32 cellular contexts compared by ENCODE assay signal in the genomic region with DNA sequence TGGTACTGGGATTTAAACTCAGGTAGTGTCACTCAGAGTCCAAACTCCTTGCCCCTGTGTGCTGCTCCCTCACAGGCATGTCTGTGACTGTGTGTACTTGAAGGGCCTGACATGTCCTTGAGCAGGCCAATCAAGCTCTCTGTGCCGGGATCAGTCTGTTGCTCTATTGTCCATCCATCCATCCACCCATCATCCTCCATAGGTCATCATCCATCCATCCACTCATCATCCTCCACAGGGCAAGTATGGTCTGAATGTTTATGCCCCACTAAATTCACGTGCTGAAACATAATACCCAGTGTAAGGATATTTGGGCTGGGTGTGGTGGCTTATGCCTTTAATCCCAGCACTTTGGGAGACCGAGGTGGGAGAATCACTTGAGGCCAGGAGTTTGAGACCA. TPM values are rescaled to one million over a fixed set of nuclear protein-coding genes. Genes with fewer than 3 reads are reported as not detected.
"Had no signal": no experiment of that assay in that cellular context is flagged by ENCODE, and none has a peak within 500 bp of the region (broad histone marks: within the 10 kb centered on the region; RNA-seq: fewer than 3 reads in every experiment).

No MANE protein-coding gene starts in this region.

- H3K4me3 Mint-ChIP-seq: activated CD4-positive, alpha-beta memory T cell treated with anti-CD3 and anti-CD28 coated beads, Interleukin-2, amount 10 ng/mL, durations not matched to agents 7 days and 5 days; activated CD4-positive, alpha-beta T cell treated with anti-CD3 and anti-CD28 coated beads, Interleukin-2, amount 10 ng/mL, durations not matched to agents 7 days and 5 days; activated naive CD4-positive, alpha-beta T cell treated with anti-CD3 and anti-CD28 coated beads, Interleukin-2, amount 10 ng/mL, durations not matched to agents 7 days and 5 days; activated naive CD8-positive, alpha-beta T cell treated with anti-CD3 and anti-CD28 coated beads, Interleukin-2, amount 10 ng/mL, durations not matched to agents 7 days and 5 days; activated T-cell treated with anti-CD3 and anti-CD28 coated beads, Interleukin-2, amount 50 U/mL, for 24 hours; activated T-cell treated with anti-CD3 and anti-CD28 coated beads, Interleukin-2, amount 50 U/mL, for 72 hours; brain; dendritic cell treated with granulocyte-macrophage colony-stimulating factor and Interleukin-4, amounts not matched to agents 40 ng/mL and 50 ng/mL, for 4 days; effector memory CD8-positive, alpha-beta T cell; T-helper 17 cell; T-helper 2 cell treated with Interferon-gamma antibody and Interleukin-4, amounts not matched to agents 5 μg/mL and 100 μg/mL, for 36 hours; WTC11 had no signal

- H3K9me3 Mint-ChIP-seq: activated CD4-positive, alpha-beta memory T cell treated with anti-CD3 and anti-CD28 coated beads, Interleukin-2, amount 10 ng/mL, durations not matched to agents 7 days and 5 days; activated CD4-positive, alpha-beta T cell treated with anti-CD3 and anti-CD28 coated beads, Interleukin-2, amount 10 ng/mL, durations not matched to agents 7 days and 5 days; activated naive CD4-positive, alpha-beta T cell treated with anti-CD3 and anti-CD28 coated beads, Interleukin-2, amount 10 ng/mL, durations not matched to agents 7 days and 5 days; activated naive CD4-positive, alpha-beta T cell treated with anti-CD3 and anti-CD28 coated beads, Interleukin-2, amount 50 U/mL, for 72 hours; activated naive CD8-positive, alpha-beta T cell treated with anti-CD3 and anti-CD28 coated beads, Interleukin-2, amount 10 ng/mL, durations not matched to agents 7 days and 5 days; activated T-cell treated with anti-CD3 and anti-CD28 coated beads, Interleukin-2, amount 50 U/mL, for 24 hours; activated T-cell treated with anti-CD3 and anti-CD28 coated beads, Interleukin-2, amount 50 U/mL, for 72 hours; brain; dendritic cell treated with granulocyte-macrophage colony-stimulating factor and Interleukin-4, amounts not matched to agents 40 ng/mL and 50 ng/mL, for 4 days; effector memory CD8-positive, alpha-beta T cell; T-helper 2 cell treated with Interferon-gamma antibody and Interleukin-4, amounts not matched to agents 5 μg/mL and 100 μg/mL, for 36 hours; WTC11 had no signal

- H3K27ac ChIP-seq: ascending aorta, breast epithelium, cardiac muscle cell, coronary artery, esophagus muscularis mucosa, foreskin keratinocyte, gastroesophageal sphincter, heart right ventricle had no signal

- H3K4me3 ChIP-seq: ascending aorta, breast epithelium, cardiac muscle cell, coronary artery, dorsolateral prefrontal cortex, esophagus muscularis mucosa, gastroesophageal sphincter, heart right ventricle had no signal

- H3K36me3 ChIP-seq: ascending aorta, breast epithelium, cardiac muscle cell, esophagus muscularis mucosa, gastroesophageal sphincter, heart right ventricle had no signal

- H3K36me3 Mint-ChIP-seq: activated naive CD4-positive, alpha-beta T cell treated with anti-CD3 and anti-CD28 coated beads, Interleukin-2, amount 10 ng/mL, durations not matched to agents 7 days and 5 days; activated naive CD4-positive, alpha-beta T cell treated with anti-CD3 and anti-CD28 coated beads, Interleukin-2, amount 50 U/mL, for 72 hours; brain; WTC11 had no signal

- H3K4me1 ChIP-seq: ascending aorta, breast epithelium, foreskin keratinocyte, gastroesophageal sphincter had no signal

- DNase-seq: activated CD4-positive, alpha-beta memory T cell treated with anti-CD3 and anti-CD28 coated beads, Interleukin-2, amount 10 ng/mL, durations not matched to agents 7 days and 5 days; activated CD4-positive, alpha-beta T cell treated with anti-CD3 and anti-CD28 coated beads for 1 hour; activated CD4-positive, alpha-beta T cell treated with anti-CD3 and anti-CD28 coated beads for 4 hours; activated CD4-positive, alpha-beta T cell treated with anti-CD3 and anti-CD28 coated beads, Interleukin-2, amount 10 ng/mL, durations not matched to agents 7 days and 5 days; activated CD4-positive, alpha-beta T cell treated with anti-CD3 and anti-CD28 coated beads, Interleukin-2, amount 50 U/mL, for 4 hours; activated CD8-positive, alpha-beta memory T cell treated with anti-CD3 and anti-CD28 coated beads, Interleukin-2, amount 50 U/mL, for 48 hours; activated gamma-delta T cell; activated naive CD4-positive, alpha-beta T cell; activated naive CD4-positive, alpha-beta T cell treated with anti-CD3 and anti-CD28 coated beads, Interleukin-2, amount 10 ng/mL, durations not matched to agents 7 days and 5 days; activated naive CD8-positive, alpha-beta T cell treated with anti-CD3 and anti-CD28 coated beads, Interleukin-2, amount 10 ng/mL, durations not matched to agents 7 days and 5 days; activated T-cell treated with anti-CD3 and anti-CD28 coated beads for 4 hours; activated T-cell treated with anti-CD3 and anti-CD28 coated beads, Interleukin-2, amount 50 U/mL, for 24 hours; activated T-cell treated with anti-CD3 and anti-CD28 coated beads, Interleukin-2, amount 50 U/mL, for 72 hours; central memory CD4-positive, alpha-beta T cell; dorsolateral prefrontal cortex; effector memory CD8-positive, alpha-beta T cell; foreskin keratinocyte; heart right ventricle; T-helper 1 cell; T-helper 17 cell; T1000 had no signal

- ATAC-seq: activated naive CD4-positive, alpha-beta T cell treated with anti-CD3 and anti-CD28 coated beads, Interleukin-2, amount 50 U/mL, for 72 hours; activated T-cell treated with anti-CD3 and anti-CD28 coated beads, Interleukin-2, amount 50 U/mL, for 72 hours; effector memory CD8-positive, alpha-beta T cell; foreskin keratinocyte; gastroesophageal sphincter; heart right ventricle; T-helper 17 cell; WTC11 had no signal

- H3K27me3 Mint-ChIP-seq: activated CD4-positive, alpha-beta memory T cell treated with anti-CD3 and anti-CD28 coated beads, Interleukin-2, amount 10 ng/mL, durations not matched to agents 7 days and 5 days; activated CD4-positive, alpha-beta T cell treated with anti-CD3 and anti-CD28 coated beads, Interleukin-2, amount 10 ng/mL, durations not matched to agents 7 days and 5 days; activated naive CD4-positive, alpha-beta T cell treated with anti-CD3 and anti-CD28 coated beads, Interleukin-2, amount 10 ng/mL, durations not matched to agents 7 days and 5 days; activated naive CD8-positive, alpha-beta T cell treated with anti-CD3 and anti-CD28 coated beads, Interleukin-2, amount 10 ng/mL, durations not matched to agents 7 days and 5 days; activated T-cell treated with anti-CD3 and anti-CD28 coated beads, Interleukin-2, amount 50 U/mL, for 24 hours; brain; dendritic cell treated with granulocyte-macrophage colony-stimulating factor and Interleukin-4, amounts not matched to agents 40 ng/mL and 50 ng/mL, for 4 days; effector memory CD8-positive, alpha-beta T cell; T-helper 17 cell had no signal

- H3K27ac Mint-ChIP-seq: activated CD4-positive, alpha-beta memory T cell treated with anti-CD3 and anti-CD28 coated beads, Interleukin-2, amount 10 ng/mL, durations not matched to agents 7 days and 5 days; activated CD4-positive, alpha-beta T cell treated with anti-CD3 and anti-CD28 coated beads, Interleukin-2, amount 10 ng/mL, durations not matched to agents 7 days and 5 days; activated naive CD4-positive, alpha-beta T cell treated with anti-CD3 and anti-CD28 coated beads, Interleukin-2, amount 10 ng/mL, durations not matched to agents 7 days and 5 days; activated naive CD4-positive, alpha-beta T cell treated with anti-CD3 and anti-CD28 coated beads, Interleukin-2, amount 50 U/mL, for 72 hours; activated naive CD8-positive, alpha-beta T cell treated with anti-CD3 and anti-CD28 coated beads, Interleukin-2, amount 10 ng/mL, durations not matched to agents 7 days and 5 days; activated T-cell treated with anti-CD3 and anti-CD28 coated beads, Interleukin-2, amount 50 U/mL, for 24 hours; activated T-cell treated with anti-CD3 and anti-CD28 coated beads, Interleukin-2, amount 50 U/mL, for 72 hours; dendritic cell treated with granulocyte-macrophage colony-stimulating factor and Interleukin-4, amounts not matched to agents 40 ng/mL and 50 ng/mL, for 4 days; effector memory CD8-positive, alpha-beta T cell; T-helper 17 cell; T-helper 2 cell treated with Interferon-gamma antibody and Interleukin-4, amounts not matched to agents 5 μg/mL and 100 μg/mL, for 36 hours; WTC11 had no signal

- H3K27me3 ChIP-seq: ascending aorta, breast epithelium, cardiac muscle cell, dorsolateral prefrontal cortex, esophagus muscularis mucosa, gastroesophageal sphincter, heart right ventricle had no signal

- H3K9me3 ChIP-seq: ascending aorta, breast epithelium, esophagus muscularis mucosa, gastroesophageal sphincter, heart right ventricle had no signal

- H3K4me1 Mint-ChIP-seq: activated CD4-positive, alpha-beta memory T cell treated with anti-CD3 and anti-CD28 coated beads, Interleukin-2, amount 10 ng/mL, durations not matched to agents 7 days and 5 days; activated CD4-positive, alpha-beta T cell treated with anti-CD3 and anti-CD28 coated beads, Interleukin-2, amount 10 ng/mL, durations not matched to agents 7 days and 5 days; activated naive CD4-positive, alpha-beta T cell treated with anti-CD3 and anti-CD28 coated beads, Interleukin-2, amount 10 ng/mL, durations not matched to agents 7 days and 5 days; activated naive CD8-positive, alpha-beta T cell treated with anti-CD3 and anti-CD28 coated beads, Interleukin-2, amount 10 ng/mL, durations not matched to agents 7 days and 5 days had no signal

RNA-seq across cellular contexts. Expression of a gene that starts 24.5 kb away (rescaled TPM):
- polyA plus RNA-seq: foreskin keratinocyte had no signal
